Comparison of ENCODE assay signal across 9 cellular contexts in genomic region chrX:120457766-120458180, GRCh38. TPM values are rescaled to one million over a fixed set of nuclear protein-coding genes. Genes with fewer than 3 reads are reported as not detected.
DNase-seq lines count a peak whose midpoint lies in the region; ATAC-seq, FAIRE-seq and TF ChIP-seq lines count a peak whose summit lies in the region.
"Had no signal": no experiment of that assay in that cellular context is flagged by ENCODE, and none has a peak within 500 bp of the region (broad histone marks: within the 10 kb centered on the region; RNA-seq: fewer than 3 reads in every experiment).

No MANE protein-coding gene starts in this region.

- H4K20me1 ChIP-seq in OCI-LY3 (ENCODE audit: insufficient read depth, low read length) (peaks cover 68% of the 10 kb centered on the region), HepG2 (ENCODE audit: insufficient read depth, low read length) (0 out of 2 replicates have a peak, but pooled peaks cover 6% of the 10 kb centered on the region), PC-9 (ENCODE audit: insufficient read depth) (peaks cover 15% of the 10 kb centered on the region; the same call in 1 of the 2 replicates)

- no peak for TF ChIP-seq POLR2A in HepG2 (IDR thresholded peaks at IDR 0.05; ENCODE audit: insufficient read depth in 1 of 2, low read depth in 2 of 2, low read length in 2 of 2)

- H3K9ac ChIP-seq in OCI-LY3 (ENCODE audit: low read length) (no peak overlapping the region), HepG2 (ENCODE audit: insufficient read depth, low read depth, low read length) (no peak overlapping the region)

- CTCF ChIA-PET in HepG2 (lab: Yijun Ruan, JAX; ENCODE audit: low intra/inter-chr PET ratio, low total read pairs) (no interaction called here), PC-9 (lab: Charles Lee) (no interaction called here)

- peaks cover 18% of the 10 kb centered on the region for H3K36me3 ChIP-seq in OCI-LY3 (replicated peaks; ENCODE audit: low read depth, low read length)
- peaks cover 0 to 12% of the 10 kb centered on the region in 2 experiments; a peak in 1 of 5 replicates for H3K36me3 ChIP-seq in HepG2 (replicated peaks in 1 of 2; ENCODE audit: control insufficient read depth in 1 of 2, insufficient read depth in 2 of 2, low read length in 2 of 2)
- H3K36me3 ChIP-seq in PC-9 (ENCODE audit: low read depth), result no peaks in the 10 kb centered on the region

- ATAC-seq in GM18517 (IDR thresholded peaks at IDR 0.05; ENCODE audit: unreplicated experiment) (peak; percentile 78), HG03025 (IDR thresholded peaks at IDR 0.05; ENCODE audit: low FRiP score, unreplicated experiment) (peak; percentile 58), HepG2 (no peak)

- intact Hi-C loops in HepG2 (cut with micrococcal nuclease; ENCODE audit: unreplicated experiment) (no loop called here), PC-9 (cut with micrococcal nuclease; ENCODE audit: unreplicated experiment) (no loop called here)

- peak; percentile 63 for DNase-seq in A172 (ENCODE audit: low spot score)
- DNase-seq in fibroblast of pulmonary artery (ENCODE audit: low read depth), result peak; percentile 82
- no peak for DNase-seq in SHP77 treated with DMSO at 0.1 percent for 48 hours (lab: John Stamatoyannopoulos, UW)
- no peak for DNase-seq in HepG2 (ENCODE audit: low spot score)
- no peak for DNase-seq in PC-9

- POLR2A ChIA-PET in HepG2 (lab: Yijun Ruan, JAX) (no interaction called here), PC-9 (lab: Charles Lee; ENCODE audit: unreplicated experiment) (no interaction called here)

- TF ChIP-seq CTCF in OCI-LY3 (IDR thresholded peaks at IDR 0.05; ENCODE audit: low read depth, low read length) (no peak), fibroblast of pulmonary artery (IDR thresholded peaks at IDR 0.05; ENCODE audit: low read length, missing control alignments) (no peak), HepG2 (CRISPR knock-in tag; IDR thresholded peaks at IDR 0.05) (no peak), PC-9 (conservative IDR thresholded peaks at IDR 0.05) (no peak)

- TF ChIP-seq EP300 in HepG2 (IDR thresholded peaks at IDR 0.05; ENCODE audit: low read depth in 2 of 2, low read length in 2 of 2), result no peak
- TF ChIP-seq EP300 in HepG2 (CRISPR knock-in tag; IDR thresholded peaks at IDR 0.05; ENCODE audit: borderline replicate concordance), result no peak

- TF ChIP-seq RAD21 in HepG2 (CRISPR knock-in tag; IDR thresholded peaks at IDR 0.05), result no peak

- no peaks in the 10 kb centered on the region for H3K9me3 ChIP-seq in OCI-LY3 (ENCODE audit: insufficient read depth, low read length)
- H3K9me3 ChIP-seq in HepG2 (ENCODE audit: low read length), result no peaks in the 10 kb centered on the region
- no peaks in the 10 kb centered on the region for H3K9me3 ChIP-seq in PC-9 (ENCODE audit: insufficient read depth, low read depth)
- H3K9me3 ChIP-seq: thoracic aorta had no signal

- H3K27ac ChIP-seq in OCI-LY3 (ENCODE audit: low read length) (no peak overlapping the region), HepG2 (ENCODE audit: extremely low read length, insufficient read depth, low read length) (no peak overlapping the region), PC-9 (no peak overlapping the region)
- H3K27ac ChIP-seq: thoracic aorta had no signal

- FAIRE-seq in HepG2 (lab: Jason Lieb, UNC), result no peak

- H3K4me1 ChIP-seq in OCI-LY3 (ENCODE audit: low read length) (peaks cover 21% of the 10 kb centered on the region), HepG2 (ENCODE audit: insufficient read depth, low read length) (peaks cover 10% of the 10 kb centered on the region), PC-9 (replicated peaks; ENCODE audit: insufficient read depth) (no peaks in the 10 kb centered on the region)

- no TSS peak for BruUV-seq in HepG2 (replicated peaks; lab: Mats Ljungman, UMichigan)
- no TSS peak for BruUV-seq in PC-9 (replicated peaks; lab: Mats Ljungman, UMichigan)

- no peaks in the 10 kb centered on the region for H3K27me3 ChIP-seq in OCI-LY3 (ENCODE audit: low read depth, low read length)
- no peaks in the 10 kb centered on the region for H3K27me3 ChIP-seq in HepG2 (ENCODE audit: control insufficient read depth in 1 of 2, insufficient read depth in 2 of 2, low read length in 2 of 2)
- no peaks in the 10 kb centered on the region for H3K27me3 ChIP-seq in PC-9 (ENCODE audit: insufficient read depth, low read depth)

- no peaks in the 10 kb centered on the region for H3K9me2 ChIP-seq in PC-9 (ENCODE audit: insufficient read depth)

- H3K79me2 ChIP-seq in OCI-LY3 (ENCODE audit: low read length), result peaks cover 62% of the 10 kb centered on the region
- peaks cover 49% of the 10 kb centered on the region for H3K79me2 ChIP-seq in HepG2 (ENCODE audit: insufficient read depth, low read length)
- H3K79me2 ChIP-seq in PC-9 (ENCODE audit: low read depth), result peaks cover 53% of the 10 kb centered on the region

- H3K4me3 ChIP-seq in OCI-LY3 (ENCODE audit: low read length) (0 out of 2 replicates have a peak overlapping the region, but pooled peaks have one; percentile 7), fibroblast of pulmonary artery (replicated peaks; ENCODE audit: low read depth, low read length) (no peak overlapping the region), HepG2 (replicated peaks in 1 of 3; ENCODE audit: insufficient read depth in 1 of 3, low read depth in 2 of 3, low read length in 3 of 3) (no peak overlapping the region), PC-9 (no peak overlapping the region)
- H3K4me3 ChIP-seq: thoracic aorta had no signal

- no peaks in the 10 kb centered on the region for H3F3A ChIP-seq in PC-9 (ENCODE audit: insufficient read depth, low read depth)

- in situ Hi-C loops in HepG2 (cut with HindIII; ENCODE audit: extremely low pct_ligation_motif_present, low pct_unique_long_range_greater_than_20kb), result loop anchor here (25.0 kb wide), 1 partner anchor 220 kb away; no protein-coding TSS in a partner anchor

- H2AFZ ChIP-seq in OCI-LY3 (ENCODE audit: low read depth, low read length) (no peak overlapping the region), HepG2 (ENCODE audit: low read length) (no peak overlapping the region), PC-9 (no peak overlapping the region)

- H3K4me2 ChIP-seq in OCI-LY3 (ENCODE audit: low read length) (peak overlapping the region; percentile 61), HepG2 (ENCODE audit: low read depth, low read length) (no peak overlapping the region), PC-9 (no peak overlapping the region)

- WGBS in HepG2 (ENCODE audit: low lambda C conversion rate), result 100% methylated on average over 2 of the region's 2 CpGs

TF ChIP-seq in HepG2, 621 proteins besides CTCF, POLR2A, EP300 and RAD21 (continues in another document):
- TF ChIP-seq ZNF501 (CRISPR knock-in tag; IDR thresholded peaks at IDR 0.05), result no peak
- TF ChIP-seq ZNF546 (CRISPR knock-in tag; conservative IDR thresholded peaks at IDR 0.05), result no peak
- TF ChIP-seq KLF11 (CRISPR knock-in tag; IDR thresholded peaks at IDR 0.05), result no peak
- TF ChIP-seq ZNF761 (CRISPR knock-in tag; conservative IDR thresholded peaks at IDR 0.05), result no peak
- no peak for TF ChIP-seq RFX1 (IDR thresholded peaks at IDR 0.05)
- TF ChIP-seq ZNF788 (CRISPR knock-in tag; IDR thresholded peaks at IDR 0.05; ENCODE audit: borderline replicate concordance), result no peak
- TF ChIP-seq ZNF550 (CRISPR knock-in tag; IDR thresholded peaks at IDR 0.05; ENCODE audit: borderline replicate concordance), result no peak
- TF ChIP-seq KLF12 (CRISPR knock-in tag; IDR thresholded peaks at IDR 0.05; ENCODE audit: borderline replicate concordance), result no peak
- no peak for TF ChIP-seq PAX8 (CRISPR knock-in tag; IDR thresholded peaks at IDR 0.05; ENCODE audit: borderline replicate concordance)
- no peak for TF ChIP-seq ZNF260 (CRISPR knock-in tag; IDR thresholded peaks at IDR 0.05; ENCODE audit: borderline replicate concordance, low read depth)
- no peak for TF ChIP-seq HOXA9 (CRISPR knock-in tag; IDR thresholded peaks at IDR 0.05; ENCODE audit: borderline replicate concordance)
- no peak for TF ChIP-seq MTF2 (CRISPR knock-in tag; IDR thresholded peaks at IDR 0.05; ENCODE audit: borderline replicate concordance)
- TF ChIP-seq NR2F6 (IDR thresholded peaks at IDR 0.05), result no peak
- no peak for TF ChIP-seq NR2F6 (CRISPR knock-in tag; IDR thresholded peaks at IDR 0.05)
- no peak for TF ChIP-seq SIX4 (CRISPR knock-in tag; IDR thresholded peaks at IDR 0.05)
- no peak for TF ChIP-seq ZNF549 (CRISPR knock-in tag; IDR thresholded peaks at IDR 0.05)
- TF ChIP-seq PCBP2 (optimal IDR thresholded peaks at IDR 0.05; ENCODE audit: low read depth, low read length, poor library complexity, severe bottlenecking), result no peak

RNA-seq across cellular contexts. Expression of gene LAMP2, which starts 11.3 kb away (rescaled TPM):
- total RNA-seq in A172 (2014; rRNA removed; shearing (Covaris generic)), result 63.5 and 71.7 TPM in 2 replicates
- total RNA-seq in HepG2 (2016; rRNA removed; fragmentation: Illumina TruSeq; extraction: Trizol) (63.0 and 127 TPM in 2 replicates), PC-9 (2021) (92.4 and 123 TPM in 2 replicates)
- 6.3 and 8.5 TPM in 2 replicates for total RNA-seq in HepG2 (2016; cell fraction: cytosol; rRNA removed; fragmentation: Illumina TruSeq; extraction: Trizol; ENCODE audit: low read depth)
- total RNA-seq in HepG2 (2016; cell fraction: insoluble cytoplasmic fraction; rRNA removed; fragmentation: Illumina TruSeq; extraction: Trizol), result 61.8 and 127 TPM in 2 replicates
- total RNA-seq in HepG2 (2016; cell fraction: membrane; rRNA removed; fragmentation: Illumina TruSeq; extraction: Trizol), result 14.0 and 16.8 TPM in 2 replicates
- total RNA-seq in HepG2 (2016; cell fraction: nucleus; rRNA removed; fragmentation: Illumina TruSeq; extraction: Trizol), result 117 and 132 TPM in 2 replicates
- polyA plus RNA-seq in HepG2 (2011; rRNA removed), result 143 and 170 TPM in 2 replicates
- polyA plus RNA-seq in HepG2 (2011; cell fraction: cytosol; rRNA removed), result 88.8 and 129 TPM in 2 replicates
- polyA plus RNA-seq in HepG2 (2011; cell fraction: nucleus; rRNA removed), result 38.3 and 46.9 TPM in 2 replicates
- 131 and 146 TPM in 2 replicates for polyA plus RNA-seq in HepG2 (2012)
- polyA plus RNA-seq in HepG2 (2016; cell fraction: cytosol; fragmentation: Illumina TruSeq; extraction: Trizol; ENCODE audit: low read depth), result 7.2 and 7.3 TPM in 2 replicates
- 51.7 and 54.1 TPM in 2 replicates for polyA plus RNA-seq in HepG2 (2016; cell fraction: insoluble cytoplasmic fraction; fragmentation: Illumina TruSeq; extraction: Trizol; ENCODE audit: low read depth)
- polyA plus RNA-seq in HepG2 (2016; cell fraction: membrane; fragmentation: Illumina TruSeq; extraction: Trizol; ENCODE audit: low read depth), result 12.2 and 13.2 TPM in 2 replicates
- polyA plus RNA-seq in HepG2 (2016; cell fraction: nucleus; fragmentation: Illumina TruSeq; extraction: Trizol; ENCODE audit: insufficient read depth, low read depth), result 124 and 129 TPM in 2 replicates
- 28.8 and 70.3 TPM in 2 replicates for polyA minus RNA-seq in HepG2 (2011; rRNA and poly(A)+ RNA removed; ENCODE audit: low replicate concordance)
- 106 and 122 TPM in 2 replicates for polyA minus RNA-seq in HepG2 (2011; cell fraction: cytosol; rRNA and poly(A)+ RNA removed)
- 61.7 and 77.6 TPM in 2 replicates for polyA minus RNA-seq in HepG2 (2011; cell fraction: nucleus; rRNA and poly(A)+ RNA removed)

Comparison
In these comparisons a context has a peak if more than half of its experiments do, and no peak if none do; other contexts are left out.
1. DNase-seq: peak in A172 (single experiment) and fibroblast of pulmonary artery (single experiment); none in SHP77 treated with DMSO at 0.1 percent for 48 hours (single experiment), HepG2 (single experiment) and PC-9 (0 of 2).